In genomic region chr18:74982946-74983635, GRCh38 we compare ENCODE assay signal across 15 cellular contexts.
A peak's percentile ranks its signal among the peaks of the same experiment; 100 is the strongest.
DNase-seq lines count a peak whose midpoint lies in the region; ATAC-seq lines count a peak whose summit lies in the region.
"Had no signal": no experiment of that assay in that cellular context is flagged by ENCODE, and none has a peak within 500 bp of the region (broad histone marks: within the 10 kb centered on the region; RNA-seq: fewer than 3 reads in every experiment).

No MANE protein-coding gene starts in this region.

- no peak overlapping the region for H3K4me3 ChIP-seq in mesenchymal stem cell (ENCODE audit: insufficient read depth in 1 of 2, low read depth in 1 of 2, low read length in 2 of 2)
- H3K4me3 ChIP-seq: BLaER1 treated with 17β-estradiol and CSF1 and Interleukin-3, amounts not matched to agents 10 nM and 100 nM had no signal

- H2BK12ac ChIP-seq in mesenchymal stem cell (ENCODE audit: low read length in 2 of 2): no peak overlapping the region

- no peaks in the 10 kb centered on the region for H3K4me1 ChIP-seq in mesenchymal stem cell (ENCODE audit: control insufficient read depth, insufficient read depth, low read depth, low read length)

- H3K79me1 ChIP-seq in mesenchymal stem cell (replicated peaks; ENCODE audit: low read length, poor library complexity, severe bottlenecking): no peaks in the 10 kb centered on the region

- peaks cover 3 to 10% of the 10 kb centered on the region in 2 donors for H3K4me1 Mint-ChIP-seq in natural killer cell treated with Interleukin-12 subunit alpha and Interleukin-12 subunit beta and Interleukin-15 and Interleukin-18, amount 100 ng/mL, for 72 hours (ENCODE audit: low read depth in 2 of 2)
- H3K4me1 Mint-ChIP-seq: stimulated activated naive CD8-positive, alpha-beta T cell treated with anti-CD3 and anti-CD28 coated beads, Interleukin-15, amount 100 ng/mL, for 72 hours had no signal

- H3K23ac ChIP-seq in mesenchymal stem cell (ENCODE audit: low read length in 2 of 2): no peak overlapping the region

- no peak overlapping the region for H2BK5ac ChIP-seq in mesenchymal stem cell (ENCODE audit: low read depth, low read length, poor library complexity, severe bottlenecking)

- H3K27ac ChIP-seq in mesenchymal stem cell (ENCODE audit: low read length, poor library complexity, severe bottlenecking): no peak overlapping the region

- H3K4ac ChIP-seq in mesenchymal stem cell (ENCODE audit: low read depth in 1 of 2, low read length in 2 of 2): no peak overlapping the region

- no peak overlapping the region for H2AFZ ChIP-seq in mesenchymal stem cell (ENCODE audit: low read depth, low read length)

- no peak overlapping the region for H3K4me2 ChIP-seq in mesenchymal stem cell (ENCODE audit: low read length, poor library complexity, severe bottlenecking)

- no peak overlapping the region for H3K18ac ChIP-seq in mesenchymal stem cell (ENCODE audit: low read depth in 1 of 2, low read length in 2 of 2)

- no peak overlapping the region for H4K8ac ChIP-seq in mesenchymal stem cell (ENCODE audit: low read length)

- no peaks in the 10 kb centered on the region for H3K27me3 ChIP-seq in mesenchymal stem cell (ENCODE audit: control insufficient read depth in 1 of 2, insufficient read depth in 1 of 2, low read length in 2 of 2)
- H3K27me3 ChIP-seq: BLaER1 treated with 17β-estradiol and CSF1 and Interleukin-3, amounts not matched to agents 10 nM and 100 nM had no signal

- ATAC-seq in sciatic nerve (peak; percentile 59), HG02973 (IDR thresholded peaks at IDR 0.05; ENCODE audit: unreplicated experiment) (no peak)
- ATAC-seq in natural killer cell treated with Interleukin-12 subunit alpha and Interleukin-12 subunit beta and Interleukin-15 and Interleukin-18, amount 100 ng/mL, for 72 hours: no peak
- ATAC-seq: stimulated activated naive CD8-positive, alpha-beta T cell treated with anti-CD3 and anti-CD28 coated beads, Interleukin-15, amount 100 ng/mL, for 72 hours had no signal

- H3K4me3 Mint-ChIP-seq in natural killer cell treated with Interleukin-12 subunit alpha and Interleukin-12 subunit beta and Interleukin-15 and Interleukin-18, amount 100 ng/mL, for 72 hours: no peak overlapping the region
- H3K4me3 Mint-ChIP-seq: stimulated activated naive CD8-positive, alpha-beta T cell treated with anti-CD3 and anti-CD28 coated beads, Interleukin-15, amount 100 ng/mL, for 72 hours; T-helper 1 cell treated with Interleukin-12 subunit alpha and Interleukin-12 subunit beta and Interleukin-4 antibody, amounts not matched to agents 30 μg/mL and 1 μg/mL, for 36 hours had no signal

- H4K91ac ChIP-seq in mesenchymal stem cell (ENCODE audit: low read length): no peak overlapping the region

- no peaks in the 10 kb centered on the region for H3K27me3 Mint-ChIP-seq in natural killer cell treated with Interleukin-12 subunit alpha and Interleukin-12 subunit beta and Interleukin-15 and Interleukin-18, amount 100 ng/mL, for 72 hours
- H3K27me3 Mint-ChIP-seq: stimulated activated naive CD8-positive, alpha-beta T cell treated with anti-CD3 and anti-CD28 coated beads, Interleukin-15, amount 100 ng/mL, for 72 hours had no signal

- WGBS in mesenchymal stem cell: 93% methylated on average over 5 of the region's 6 CpGs

- DNase-seq in NCI-H1105 treated with DMSO at 0.1 percent for 48 hours (lab: John Stamatoyannopoulos, UW) (peak; percentile 88), NCI-H748 treated with DMSO at 0.1 percent for 48 hours (lab: John Stamatoyannopoulos, UW) (peak; percentile 99), fibroblast of peridontal ligament (ENCODE audit: extremely low read depth) (peak; percentile 15), sciatic nerve (ENCODE audit: low spot score) (no peak), mesenchymal stem cell (no peak)
- DNase-seq in natural killer cell treated with Interleukin-12 subunit alpha and Interleukin-12 subunit beta and Interleukin-15 and Interleukin-18, amount 100 ng/mL, for 72 hours (ENCODE audit: low spot score): no peak
- DNase-seq: activated naive CD4-positive, alpha-beta T cell; DND-41; GOT3; mammary epithelial cell; MV-4-11; stimulated activated naive CD8-positive, alpha-beta T cell treated with anti-CD3 and anti-CD28 coated beads, Interleukin-15, amount 100 ng/mL, for 72 hours had no signal

- H3K9me3 ChIP-seq in mesenchymal stem cell (ENCODE audit: control insufficient read depth, low read length): no peaks in the 10 kb centered on the region
- H3K9me3 ChIP-seq: BLaER1 treated with 17β-estradiol and CSF1 and Interleukin-3, amounts not matched to agents 10 nM and 100 nM had no signal

- no peak overlapping the region for H3K27ac Mint-ChIP-seq in natural killer cell treated with Interleukin-12 subunit alpha and Interleukin-12 subunit beta and Interleukin-15 and Interleukin-18, amount 100 ng/mL, for 72 hours
- H3K27ac Mint-ChIP-seq: T-helper 1 cell treated with Interleukin-12 subunit alpha and Interleukin-12 subunit beta and Interleukin-4 antibody, amounts not matched to agents 30 μg/mL and 1 μg/mL, for 36 hours had no signal

- H3K36me3 Mint-ChIP-seq in natural killer cell treated with Interleukin-12 subunit alpha and Interleukin-12 subunit beta and Interleukin-15 and Interleukin-18, amount 100 ng/mL, for 72 hours: no peaks in the 10 kb centered on the region

- intact Hi-C loops in sciatic nerve (cut with DNase I): no loop called here

- no peak overlapping the region for H2AK5ac ChIP-seq in mesenchymal stem cell (ENCODE audit: low read length, severe bottlenecking)

- H3K36me3 ChIP-seq in mesenchymal stem cell (ENCODE audit: control insufficient read depth in 1 of 2, insufficient read depth in 2 of 2, low read depth in 1 of 2, low read length in 2 of 2): peaks cover 0 to 9% of the 10 kb centered on the region in 2 experiments

- H3K9ac ChIP-seq in mesenchymal stem cell (ENCODE audit: low read length): no peak overlapping the region

- no peak overlapping the region for H3K14ac ChIP-seq in mesenchymal stem cell (ENCODE audit: low read length in 2 of 2)

- no peak overlapping the region for H2BK120ac ChIP-seq in mesenchymal stem cell (ENCODE audit: low read depth, low read length)

- H2BK15ac ChIP-seq in mesenchymal stem cell (ENCODE audit: low read depth, poor library complexity, severe bottlenecking): no peak overlapping the region

- H3K9me3 Mint-ChIP-seq in natural killer cell treated with Interleukin-12 subunit alpha and Interleukin-12 subunit beta and Interleukin-15 and Interleukin-18, amount 100 ng/mL, for 72 hours: no peaks in the 10 kb centered on the region
- H3K9me3 Mint-ChIP-seq: stimulated activated naive CD8-positive, alpha-beta T cell treated with anti-CD3 and anti-CD28 coated beads, Interleukin-15, amount 100 ng/mL, for 72 hours; T-helper 1 cell treated with Interleukin-12 subunit alpha and Interleukin-12 subunit beta and Interleukin-4 antibody, amounts not matched to agents 30 μg/mL and 1 μg/mL, for 36 hours had no signal

Comparison
In these comparisons a context has a peak if more than half of its experiments do, and no peak if none do; other contexts are left out.
1. DNase-seq: peak in NCI-H1105 treated with DMSO at 0.1 percent for 48 hours (single experiment), NCI-H748 treated with DMSO at 0.1 percent for 48 hours (single experiment) and fibroblast of peridontal ligament (single experiment); none in sciatic nerve (single experiment), natural killer cell treated with Interleukin-12 subunit alpha and Interleukin-12 subunit beta and Interleukin-15 and Interleukin-18, amount 100 ng/mL, for 72 hours (single experiment) and mesenchymal stem cell (single experiment).